In genomic region chr1:243508303-243508713, GRCh38 we compare ENCODE assay signal across 11 cellular contexts.
A peak's percentile ranks its signal among the peaks of the same experiment; 100 is the strongest.
DNase-seq lines count a peak whose midpoint lies in the region; ATAC-seq and TF ChIP-seq lines count a peak whose summit lies in the region.
"Had no signal": no experiment of that assay in that cellular context is flagged by ENCODE, and none has a peak within 500 bp of the region (broad histone marks: within the 10 kb centered on the region; RNA-seq: fewer than 3 reads in every experiment).

No MANE protein-coding gene starts in this region.

- H3K4me3 ChIP-seq in adrenal gland: no peak overlapping the region
- H3K4me3 ChIP-seq in gastroesophageal sphincter: no peak overlapping the region
- H3K4me3 ChIP-seq in Caco-2 (ENCODE audit: low read depth, low read length): no peak overlapping the region
- H3K4me3 ChIP-seq: colonic mucosa had no signal

- H3K36me3 Mint-ChIP-seq in activated CD4-positive, alpha-beta memory T cell treated with anti-CD3 and anti-CD28 coated beads, Interleukin-2, amount 10 ng/mL, durations not matched to agents 7 days and 5 days (ENCODE audit: low read depth): peaks cover 18% of the 10 kb centered on the region
- peaks cover 32% of the 10 kb centered on the region for H3K36me3 Mint-ChIP-seq in activated CD4-positive, alpha-beta memory T cell treated with anti-CD3 and anti-CD28 coated beads for 36 hours
- H3K36me3 Mint-ChIP-seq in Caco-2 (ENCODE audit: insufficient read depth, unreplicated experiment): no peaks in the 10 kb centered on the region

- no peaks in the 10 kb centered on the region for H3K4me1 ChIP-seq in adrenal gland (replicated peaks in 1 of 2)
- H3K4me1 ChIP-seq in gastroesophageal sphincter: no peaks in the 10 kb centered on the region
- no peaks in the 10 kb centered on the region for H3K4me1 ChIP-seq in Caco-2
- H3K4me1 ChIP-seq: colonic mucosa had no signal

- no peaks in the 10 kb centered on the region for H3K4me1 Mint-ChIP-seq in activated CD4-positive, alpha-beta memory T cell treated with anti-CD3 and anti-CD28 coated beads, Interleukin-2, amount 10 ng/mL, durations not matched to agents 7 days and 5 days
- peaks cover 2% of the 10 kb centered on the region for H3K4me1 Mint-ChIP-seq in activated CD4-positive, alpha-beta memory T cell treated with anti-CD3 and anti-CD28 coated beads for 36 hours (ENCODE audit: low read depth)
- H3K4me1 Mint-ChIP-seq in Caco-2 (ENCODE audit: low read depth, unreplicated experiment): no peaks in the 10 kb centered on the region

- CTCF ChIA-PET in activated CD4-positive, alpha-beta memory T cell treated with anti-CD3 and anti-CD28 coated beads, Interleukin-2, amount 10 ng/mL, durations not matched to agents 7 days and 5 days (lab: Charles Lee): no interaction called here
- CTCF ChIA-PET in activated CD4-positive, alpha-beta memory T cell treated with anti-CD3 and anti-CD28 coated beads for 36 hours (lab: Charles Lee): no interaction called here
- CTCF ChIA-PET in Caco-2 (lab: Charles Lee): no interaction called here

- H3K9me3 Mint-ChIP-seq in activated CD4-positive, alpha-beta memory T cell treated with anti-CD3 and anti-CD28 coated beads, Interleukin-2, amount 10 ng/mL, durations not matched to agents 7 days and 5 days: no peaks in the 10 kb centered on the region
- no peaks in the 10 kb centered on the region for H3K9me3 Mint-ChIP-seq in activated CD4-positive, alpha-beta memory T cell treated with anti-CD3 and anti-CD28 coated beads for 36 hours
- H3K9me3 Mint-ChIP-seq in Caco-2 (ENCODE audit: unreplicated experiment): no peaks in the 10 kb centered on the region
- H3K9me3 Mint-ChIP-seq: T-helper 1 cell treated with Interleukin-12 subunit alpha and Interleukin-12 subunit beta and Interleukin-4 antibody, amounts not matched to agents 30 μg/mL and 1 μg/mL, for 36 hours had no signal

- intact Hi-C loops in activated CD4-positive, alpha-beta memory T cell treated with anti-CD3 and anti-CD28 coated beads for 36 hours (cut with micrococcal nuclease): loop anchor here (10.0 kb wide), 1 partner anchor 236 kb away; no protein-coding TSS in a partner anchor
- intact Hi-C loops in adrenal gland (cut with DNase I) (no loop called here), Caco-2 (cut with micrococcal nuclease; ENCODE audit: unreplicated experiment) (loop anchor here (10.0 kb wide), 1 partner anchor 766 kb away; no protein-coding TSS in a partner anchor)

- H3K27ac ChIP-seq in adrenal gland: no peak overlapping the region
- no peak overlapping the region for H3K27ac ChIP-seq in gastroesophageal sphincter
- H3K27ac ChIP-seq: colonic mucosa had no signal

- no peaks in the 10 kb centered on the region for H3K27me3 ChIP-seq in adrenal gland
- no peaks in the 10 kb centered on the region for H3K27me3 ChIP-seq in gastroesophageal sphincter
- no peaks in the 10 kb centered on the region for H3K27me3 ChIP-seq in Caco-2 (replicated peaks; ENCODE audit: control insufficient read depth, insufficient read depth, low read length)
- H3K27me3 ChIP-seq: colonic mucosa had no signal

- POLR2A ChIA-PET in activated CD4-positive, alpha-beta memory T cell treated with anti-CD3 and anti-CD28 coated beads, Interleukin-2, amount 10 ng/mL, durations not matched to agents 7 days and 5 days (lab: Charles Lee): no interaction called here
- POLR2A ChIA-PET in activated CD4-positive, alpha-beta memory T cell treated with anti-CD3 and anti-CD28 coated beads for 36 hours (lab: Charles Lee): no interaction called here
- POLR2A ChIA-PET in Caco-2 (lab: Charles Lee): no interaction called here

- peak overlapping the region; percentile 23 for H3K27ac Mint-ChIP-seq in activated CD4-positive, alpha-beta memory T cell treated with anti-CD3 and anti-CD28 coated beads, Interleukin-2, amount 10 ng/mL, durations not matched to agents 7 days and 5 days
- no peak overlapping the region for H3K27ac Mint-ChIP-seq in activated CD4-positive, alpha-beta memory T cell treated with anti-CD3 and anti-CD28 coated beads for 36 hours
- no peak overlapping the region for H3K27ac Mint-ChIP-seq in Caco-2 (ENCODE audit: unreplicated experiment)
- H3K27ac Mint-ChIP-seq: T-helper 1 cell treated with Interleukin-12 subunit alpha and Interleukin-12 subunit beta and Interleukin-4 antibody, amounts not matched to agents 30 μg/mL and 1 μg/mL, for 36 hours had no signal

- TF ChIP-seq CTCF in adrenal gland (IDR thresholded peaks at IDR 0.05): no peak
- no peak for TF ChIP-seq CTCF in gastroesophageal sphincter (IDR thresholded peaks at IDR 0.05)
- TF ChIP-seq CTCF in Caco-2 (IDR thresholded peaks at IDR 0.05; ENCODE audit: insufficient read depth in 1 of 2, low read depth in 1 of 2, low read length in 1 of 2, severe bottlenecking in 1 of 2, unreplicated experiment in 1 of 2): no peak

- TF ChIP-seq POLR2A in adrenal gland (IDR thresholded peaks at IDR 0.05): no peak
- no peak for TF ChIP-seq POLR2A in gastroesophageal sphincter (IDR thresholded peaks at IDR 0.05)

- WGBS in adrenal gland, 4 donors: 76 to 93% (median 82%) methylated on average over 5 to 9 of the region's 9 CpGs
- 55 to 86% methylated on average over 2 to 4 of the region's 9 CpGs for WGBS in gastroesophageal sphincter (ENCODE audit: low coverage in 1 of 2), 2 donors

- no peak for DNase-seq in activated CD4-positive, alpha-beta memory T cell treated with anti-CD3 and anti-CD28 coated beads, Interleukin-2, amount 10 ng/mL, durations not matched to agents 7 days and 5 days
- DNase-seq in activated CD4-positive, alpha-beta memory T cell treated with anti-CD3 and anti-CD28 coated beads for 36 hours: no peak
- peak; percentile 31 for DNase-seq in activated gamma-delta T cell (lab: John Stamatoyannopoulos, UW)
- peak; percentile 24 for DNase-seq in stimulated activated naive CD8-positive, alpha-beta T cell treated with anti-CD3 and anti-CD28 coated beads, Interleukin-15, Interleukin-2, amounts not matched to agents 100 U/mL and 50 U/mL, for 24 hours
- no peak for DNase-seq in adrenal gland
- no peak for DNase-seq in Caco-2
- DNase-seq: ACHN, colonic mucosa had no signal

- no peaks in the 10 kb centered on the region for H3K27me3 Mint-ChIP-seq in activated CD4-positive, alpha-beta memory T cell treated with anti-CD3 and anti-CD28 coated beads, Interleukin-2, amount 10 ng/mL, durations not matched to agents 7 days and 5 days
- no peaks in the 10 kb centered on the region for H3K27me3 Mint-ChIP-seq in activated CD4-positive, alpha-beta memory T cell treated with anti-CD3 and anti-CD28 coated beads for 36 hours
- no peaks in the 10 kb centered on the region for H3K27me3 Mint-ChIP-seq in Caco-2 (ENCODE audit: insufficient read depth, unreplicated experiment)

- ATAC-seq in HG02981 (IDR thresholded peaks at IDR 0.05; ENCODE audit: unreplicated experiment) (peak; percentile 74), gastroesophageal sphincter (no peak)
- ATAC-seq in stimulated activated naive CD8-positive, alpha-beta T cell treated with anti-CD3 and anti-CD28 coated beads, Interleukin-15, Interleukin-2, amounts not matched to agents 100 U/mL and 50 U/mL, for 24 hours: peak; percentile 79

- BruUV-seq in Caco-2 (replicated peaks; lab: Mats Ljungman, UMichigan): no TSS peak

- H3K9me3 ChIP-seq in adrenal gland (replicated peaks in 1 of 3) (no peaks in the 10 kb centered on the region), gastroesophageal sphincter (no peaks in the 10 kb centered on the region), Caco-2 (no peaks in the 10 kb centered on the region)
- H3K9me3 ChIP-seq: colonic mucosa had no signal

- TF ChIP-seq EP300 in gastroesophageal sphincter (IDR thresholded peaks at IDR 0.05): no peak

- H3K36me3 ChIP-seq in adrenal gland (replicated peaks in 1 of 2): peaks cover 0 to 23% of the 10 kb centered on the region in 2 donors
- H3K36me3 ChIP-seq in gastroesophageal sphincter: peaks cover 5 to 90% of the 10 kb centered on the region in 2 donors
- H3K36me3 ChIP-seq in Caco-2 (ENCODE audit: control insufficient read depth, insufficient read depth, low read length): no peaks in the 10 kb centered on the region
- H3K36me3 ChIP-seq: colonic mucosa had no signal

- H3K4me3 Mint-ChIP-seq in activated CD4-positive, alpha-beta memory T cell treated with anti-CD3 and anti-CD28 coated beads, Interleukin-2, amount 10 ng/mL, durations not matched to agents 7 days and 5 days: no peak overlapping the region
- no peak overlapping the region for H3K4me3 Mint-ChIP-seq in activated CD4-positive, alpha-beta memory T cell treated with anti-CD3 and anti-CD28 coated beads for 36 hours
- no peak overlapping the region for H3K4me3 Mint-ChIP-seq in Caco-2 (ENCODE audit: unreplicated experiment)
- H3K4me3 Mint-ChIP-seq: T-helper 1 cell treated with Interleukin-12 subunit alpha and Interleukin-12 subunit beta and Interleukin-4 antibody, amounts not matched to agents 30 μg/mL and 1 μg/mL, for 36 hours had no signal

Comparison
In these comparisons a context has a peak if more than half of its experiments do, and no peak if none do; other contexts are left out.
1. DNase-seq: peak in activated gamma-delta T cell (single experiment) and stimulated activated naive CD8-positive, alpha-beta T cell treated with anti-CD3 and anti-CD28 coated beads, Interleukin-15, Interleukin-2, amounts not matched to agents 100 U/mL and 50 U/mL, for 24 hours (single experiment); none in activated CD4-positive, alpha-beta memory T cell treated with anti-CD3 and anti-CD28 coated beads, Interleukin-2, amount 10 ng/mL, durations not matched to agents 7 days and 5 days (single experiment), activated CD4-positive, alpha-beta memory T cell treated with anti-CD3 and anti-CD28 coated beads for 36 hours (single experiment), adrenal gland (0 of 7) and Caco-2 (0 of 2).
2. intact Hi-C loops: an anchor here in activated CD4-positive, alpha-beta memory T cell treated with anti-CD3 and anti-CD28 coated beads for 36 hours (10.0 kb wide) and Caco-2 (10.0 kb wide); none called in adrenal gland.